ENCODE assay signal across 14 cellular contexts in genomic region chr17:61402073-61402541, GRCh38. TPM values are rescaled to one million over a fixed set of nuclear protein-coding genes. Genes with fewer than 3 reads are reported as not detected.
A peak's percentile ranks its signal among the peaks of the same experiment; 100 is the strongest.
DNase-seq lines count a peak whose midpoint lies in the region; ATAC-seq and TF ChIP-seq lines count a peak whose summit lies in the region.
"Had no signal": no experiment of that assay in that cellular context is flagged by ENCODE, and none has a peak within 500 bp of the region (broad histone marks: within the 10 kb centered on the region; RNA-seq: fewer than 3 reads in every experiment).

No MANE protein-coding gene starts in this region.

- H3K36me3 Mint-ChIP-seq in activated T-cell treated with anti-CD3 and anti-CD28 coated beads, Interleukin-2, amount 50 U/mL, for 4 hours (ENCODE audit: insufficient read depth), result no peaks in the 10 kb centered on the region
- H3K36me3 Mint-ChIP-seq in chondrocyte (ENCODE audit: low read depth), result peaks cover 6% of the 10 kb centered on the region

- H2AK5ac ChIP-seq in mesenchymal stem cell (ENCODE audit: low read length, severe bottlenecking), result no peak overlapping the region

- no peak for ATAC-seq in activated T-cell treated with anti-CD3 and anti-CD28 coated beads, Interleukin-2, amount 50 U/mL, for 4 hours

- WGBS in mesenchymal stem cell, result 34% methylated on average over 8 of the region's 11 CpGs

- intact Hi-C loops in tibial artery (cut with DNase I; ENCODE audit: low total_unique reads), result loop anchor here (5.0 kb wide), 1 partner anchor 500 kb away; no protein-coding TSS in a partner anchor

- no peak overlapping the region for H2BK15ac ChIP-seq in mesenchymal stem cell (ENCODE audit: low read depth, poor library complexity, severe bottlenecking)

- H3K4me3 ChIP-seq in mesenchymal stem cell (ENCODE audit: insufficient read depth in 1 of 2, low read depth in 1 of 2, low read length in 2 of 2), result peak overlapping the region in 1 of 2 experiments; percentile 81
- H3K4me3 ChIP-seq in tibial artery, result peak overlapping the region; percentile 77 to 86

- no peaks in the 10 kb centered on the region for H3K9me3 ChIP-seq in mesenchymal stem cell (ENCODE audit: control insufficient read depth, low read length)
- H3K9me3 ChIP-seq in tibial artery, result no peaks in the 10 kb centered on the region

- H3K4me1 Mint-ChIP-seq in activated T-cell treated with anti-CD3 and anti-CD28 coated beads, Interleukin-2, amount 50 U/mL, for 4 hours (ENCODE audit: low read depth), result peaks cover 41% of the 10 kb centered on the region
- peaks cover 24% of the 10 kb centered on the region for H3K4me1 Mint-ChIP-seq in chondrocyte (ENCODE audit: low read depth)

- H3K4ac ChIP-seq in mesenchymal stem cell (ENCODE audit: low read depth in 1 of 2, low read length in 2 of 2), result peak overlapping the region in 1 of 2 experiments; percentile 42

- DNase-seq in activated T-cell treated with anti-CD3 and anti-CD28 coated beads, Interleukin-2, amount 50 U/mL, for 4 hours, result no peak
- DNase-seq in activated T-cell treated with anti-CD3 and anti-CD28 coated beads for 4 hours, result no peak
- DNase-seq in chondrocyte (ENCODE audit: low spot score), result no peak
- DNase-seq in mesenchymal stem cell, result no peak
- no peak for DNase-seq in tibial artery
- DNase-seq in NCI-H2029 (lab: John Stamatoyannopoulos, UW), result no peak
- no peak for DNase-seq in NCI-H82 treated with DMSO at 0.1 percent for 48 hours (lab: John Stamatoyannopoulos, UW; ENCODE audit: unreplicated experiment)
- DNase-seq in SHP77 (lab: John Stamatoyannopoulos, UW), result no peak
- DNase-seq: NCI-H187 treated with DMSO at 0.1 percent for 48 hours, SHP77 treated with DMSO at 0.1 percent for 48 hours had no signal

- H3K79me1 ChIP-seq in mesenchymal stem cell (replicated peaks; ENCODE audit: low read length, poor library complexity, severe bottlenecking), result no peaks in the 10 kb centered on the region

- H2BK12ac ChIP-seq in mesenchymal stem cell (ENCODE audit: low read length in 2 of 2), result peak overlapping the region in 1 of 2 experiments; percentile 17

- H3K27ac ChIP-seq in mesenchymal stem cell (ENCODE audit: low read length, poor library complexity, severe bottlenecking) (no peak overlapping the region), tibial artery (peak overlapping the region; percentile 98)

- no peak overlapping the region for H2BK120ac ChIP-seq in mesenchymal stem cell (ENCODE audit: low read depth, low read length)

- peak overlapping the region; percentile 93 for H3K9ac ChIP-seq in mesenchymal stem cell (ENCODE audit: low read length)

- H3K36me3 ChIP-seq in mesenchymal stem cell (ENCODE audit: control insufficient read depth in 1 of 2, insufficient read depth in 2 of 2, low read depth in 1 of 2, low read length in 2 of 2) (peaks cover 2 to 39% of the 10 kb centered on the region in 2 experiments), tibial artery (peaks cover 19 to 40% (median 33%) of the 10 kb centered on the region in 3 donors)

- H4K8ac ChIP-seq in mesenchymal stem cell (ENCODE audit: low read length), result no peak overlapping the region

- no peak overlapping the region for H2BK5ac ChIP-seq in mesenchymal stem cell (ENCODE audit: low read depth, low read length, poor library complexity, severe bottlenecking)

- peak overlapping the region; percentile 44 for H4K91ac ChIP-seq in mesenchymal stem cell (ENCODE audit: low read length)

- no peaks in the 10 kb centered on the region for H3K9me3 Mint-ChIP-seq in activated T-cell treated with anti-CD3 and anti-CD28 coated beads, Interleukin-2, amount 50 U/mL, for 4 hours
- H3K9me3 Mint-ChIP-seq in chondrocyte (ENCODE audit: low read depth), result no peaks in the 10 kb centered on the region
- H3K9me3 Mint-ChIP-seq: dendritic cell treated with granulocyte-macrophage colony-stimulating factor and Interleukin-4, amounts not matched to agents 40 ng/mL and 50 ng/mL, for 4 days had no signal

- H3K14ac ChIP-seq in mesenchymal stem cell (ENCODE audit: low read length in 2 of 2), result peak overlapping the region in 1 of 2 experiments; percentile 5

- peak overlapping the region; percentile 25 to 52 for H3K18ac ChIP-seq in mesenchymal stem cell (ENCODE audit: low read depth in 1 of 2, low read length in 2 of 2)

- no peak overlapping the region for H3K4me2 ChIP-seq in mesenchymal stem cell (ENCODE audit: low read length, poor library complexity, severe bottlenecking)

- no peak for TF ChIP-seq CTCF in chondrocyte (IDR thresholded peaks at IDR 0.05)
- no peak for TF ChIP-seq CTCF in tibial artery (IDR thresholded peaks at IDR 0.05)

- H3K23ac ChIP-seq in mesenchymal stem cell (ENCODE audit: low read length in 2 of 2), result peak overlapping the region in 1 of 2 experiments; percentile 1

- peaks cover 0 to 80% of the 10 kb centered on the region in 2 experiments for H3K27me3 ChIP-seq in mesenchymal stem cell (ENCODE audit: control insufficient read depth in 1 of 2, insufficient read depth in 1 of 2, low read length in 2 of 2)
- H3K27me3 ChIP-seq in tibial artery, result peaks cover 0 to 2% of the 10 kb centered on the region in 2 donors

- H3K4me3 Mint-ChIP-seq in activated T-cell treated with anti-CD3 and anti-CD28 coated beads, Interleukin-2, amount 50 U/mL, for 4 hours, result peak overlapping the region; percentile 65
- H3K4me3 Mint-ChIP-seq in chondrocyte (ENCODE audit: unreplicated experiment), result peak overlapping the region; percentile 10

- H3K4me1 ChIP-seq in mesenchymal stem cell (ENCODE audit: control insufficient read depth, insufficient read depth, low read depth, low read length) (peaks cover 49% of the 10 kb centered on the region), tibial artery (peaks cover 0 to 63% (median 53%) of the 10 kb centered on the region in 4 donors)

- H3K27ac Mint-ChIP-seq in chondrocyte (ENCODE audit: unreplicated experiment), result no peak overlapping the region
- H3K27ac Mint-ChIP-seq: dendritic cell treated with granulocyte-macrophage colony-stimulating factor and Interleukin-4, amounts not matched to agents 40 ng/mL and 50 ng/mL, for 4 days had no signal

- peaks cover 67% of the 10 kb centered on the region for H3K27me3 Mint-ChIP-seq in activated T-cell treated with anti-CD3 and anti-CD28 coated beads, Interleukin-2, amount 50 U/mL, for 4 hours (ENCODE audit: low read depth)
- H3K27me3 Mint-ChIP-seq in chondrocyte (ENCODE audit: low read depth), result peaks cover 8% of the 10 kb centered on the region

- no peak overlapping the region for H2AFZ ChIP-seq in mesenchymal stem cell (ENCODE audit: low read depth, low read length)

RNA-seq across cellular contexts. Expression of gene TBX2, which starts 2.5 kb away (rescaled TPM):
- under 1 TPM; 0.05 to 0.16 (median 0.15) TPM for total RNA-seq in activated T-cell treated with anti-CD3 and anti-CD28 coated beads, Interleukin-2, amount 50 U/mL, for 4 hours
- 2.0 to 8.6 TPM (median 8.4 TPM) in 3 replicates for total RNA-seq in chondrocyte
- polyA plus RNA-seq in mesenchymal stem cell (2013, experiment 1 of 2), result 118 TPM
- polyA plus RNA-seq in mesenchymal stem cell (2013, experiment 2 of 2), result 123 TPM
- total RNA-seq: activated CD8-positive, alpha-beta memory T cell treated with anti-CD3 and anti-CD28 coated beads for 36 hours; pulmonary artery endothelial cell had no signal

RNA-seq across cellular contexts. Expression of gene TBX4, which starts 50.1 kb away (rescaled TPM):
- not detected for total RNA-seq in activated T-cell treated with anti-CD3 and anti-CD28 coated beads, Interleukin-2, amount 50 U/mL, for 4 hours
- not detected in 3 replicates for total RNA-seq in chondrocyte
- polyA plus RNA-seq in mesenchymal stem cell (2013, experiment 1 of 2), result not detected
- not detected for polyA plus RNA-seq in mesenchymal stem cell (2013, experiment 2 of 2)
- total RNA-seq: activated CD8-positive, alpha-beta memory T cell treated with anti-CD3 and anti-CD28 coated beads for 36 hours; HT-29; pulmonary artery endothelial cell had no signal
